Comparison of ENCODE assay signal across 9 cellular contexts in genomic region chr11:93236741-93237675, GRCh38. TPM values are rescaled to one million over a fixed set of nuclear protein-coding genes. Genes with fewer than 3 reads are reported as not detected.
DNase-seq lines count a peak whose midpoint lies in the region; ATAC-seq, FAIRE-seq and TF ChIP-seq lines count a peak whose summit lies in the region.
"Had no signal": no experiment of that assay in that cellular context is flagged by ENCODE, and none has a peak within 500 bp of the region (broad histone marks: within the 10 kb centered on the region; RNA-seq: fewer than 3 reads in every experiment).

No MANE protein-coding gene starts in this region.

- no peak overlapping the region for H2AFZ ChIP-seq in HCT116 (ENCODE audit: low read depth, low read length, poor library complexity, severe bottlenecking)

- POLR2A ChIA-PET in activated CD4-positive, alpha-beta T cell treated with anti-CD3 and anti-CD28 coated beads, Interleukin-2, amount 10 ng/mL, durations not matched to agents 7 days and 5 days (lab: Charles Lee), result no interaction called here
- POLR2A ChIA-PET in HCT116 (lab: Charles Lee), result interaction anchor here (0.9 to 1.2 kb wide), 2 partner anchors 503 to 504 kb away, joined by 4 to 6 read pairs; partner anchors contain the start of genes C11orf54 and TAF1D

- H3K27ac Mint-ChIP-seq in activated CD4-positive, alpha-beta T cell treated with anti-CD3 and anti-CD28 coated beads, Interleukin-2, amount 10 ng/mL, durations not matched to agents 7 days and 5 days, result no peak overlapping the region

- no peaks in the 10 kb centered on the region for H3K9me3 Mint-ChIP-seq in activated CD4-positive, alpha-beta T cell treated with anti-CD3 and anti-CD28 coated beads, Interleukin-2, amount 10 ng/mL, durations not matched to agents 7 days and 5 days

- intact Hi-C loops in HCT116 (cut with micrococcal nuclease), result loop anchor here (10.0 kb wide), 1 partner anchor 488 kb away; no protein-coding TSS in a partner anchor
- intact Hi-C loops in sigmoid colon (cut with DNase I), result loop anchor here (5.0 kb wide), 1 partner anchor 295 kb away; no protein-coding TSS in a partner anchor

- H3K79me2 ChIP-seq in HCT116 (ENCODE audit: insufficient read depth, low read length), result no peaks in the 10 kb centered on the region

- H4K20me1 ChIP-seq in HCT116 (ENCODE audit: insufficient read depth), result no peaks in the 10 kb centered on the region

- WGBS in sigmoid colon, 2 donors, result 21 to 46% methylated on average over 10 of the region's 10 CpGs

- ATAC-seq in HCT116, result peak; percentile 82

- no peaks in the 10 kb centered on the region for H3K36me3 Mint-ChIP-seq in activated CD4-positive, alpha-beta T cell treated with anti-CD3 and anti-CD28 coated beads, Interleukin-2, amount 10 ng/mL, durations not matched to agents 7 days and 5 days (ENCODE audit: low read depth)

- CTCF ChIA-PET in activated CD4-positive, alpha-beta T cell treated with anti-CD3 and anti-CD28 coated beads, Interleukin-2, amount 10 ng/mL, durations not matched to agents 7 days and 5 days (lab: Charles Lee), result interaction anchor here (1.0 kb wide), 1 partner anchor 295 kb away, joined by 4 read pairs; no protein-coding TSS in a partner anchor
- CTCF ChIA-PET in HCT116 (lab: Charles Lee), result interaction anchor here (1.0 to 3.5 kb wide), 7 partner anchors 12 to 1268 kb away, joined by 3 to 27 read pairs (median 5); no protein-coding TSS in a partner anchor

- H3K4me3 ChIP-seq in HCT116 (replicated peaks in 1 of 2; ENCODE audit: low read depth in 1 of 2, low read length in 2 of 2), result no peak overlapping the region
- no peak overlapping the region for H3K4me3 ChIP-seq in adipocyte (ENCODE audit: low read length)
- H3K4me3 ChIP-seq in sigmoid colon, result no peak overlapping the region

- H3K36me3 ChIP-seq in HCT116 (ENCODE audit: control insufficient read depth in 1 of 2, insufficient read depth in 2 of 2, low read length in 2 of 2) (no peaks in the 10 kb centered on the region), adipocyte (ENCODE audit: control insufficient read depth, insufficient read depth, low read length, severe bottlenecking) (no peaks in the 10 kb centered on the region), sigmoid colon (no peaks in the 10 kb centered on the region)

- peaks cover 0 to 5% of the 10 kb centered on the region in 2 experiments; a peak in 1 of 4 replicates for H3K4me1 ChIP-seq in HCT116 (ENCODE audit: control insufficient read depth in 1 of 2, insufficient read depth in 2 of 2, low read length in 2 of 2)
- H3K4me1 ChIP-seq in adipocyte (ENCODE audit: control insufficient read depth, insufficient read depth, low read length), result no peaks in the 10 kb centered on the region
- no peaks in the 10 kb centered on the region for H3K4me1 ChIP-seq in sigmoid colon

- FAIRE-seq in islet of Langerhans (lab: Jason Lieb, UNC), result peak; percentile 84
- FAIRE-seq: colon had no signal

- H3K27me3 Mint-ChIP-seq in activated CD4-positive, alpha-beta T cell treated with anti-CD3 and anti-CD28 coated beads, Interleukin-2, amount 10 ng/mL, durations not matched to agents 7 days and 5 days, result peaks cover 38% of the 10 kb centered on the region

- no peaks in the 10 kb centered on the region for H3K4me1 Mint-ChIP-seq in activated CD4-positive, alpha-beta T cell treated with anti-CD3 and anti-CD28 coated beads, Interleukin-2, amount 10 ng/mL, durations not matched to agents 7 days and 5 days

- no peak overlapping the region for H3K4me2 ChIP-seq in HCT116 (ENCODE audit: low read length)

- H3K9ac ChIP-seq in HCT116 (ENCODE audit: low read length) (no peak overlapping the region), adipocyte (ENCODE audit: low read length) (no peak overlapping the region)

- no peak for TF ChIP-seq POLR2A in HCT116 (IDR thresholded peaks at IDR 0.05; ENCODE audit: borderline replicate concordance, extremely low read depth, insufficient read depth, insufficient read length)
- no peak for TF ChIP-seq POLR2A in sigmoid colon (IDR thresholded peaks at IDR 0.05)

- RAD21 ChIA-PET in HCT116 (lab: Charles Lee; ENCODE audit: low non-redundant PET in 1 of 2, low total read pairs in 2 of 2, uncharacterized antibody in 2 of 2, unreplicated experiment in 2 of 2), result no interaction called here

- peak; percentile 56 for TF ChIP-seq RAD21 in HCT116 (IDR thresholded peaks at IDR 0.05; ENCODE audit: low read depth)

- TF ChIP-seq EP300 in sigmoid colon (IDR thresholded peaks at IDR 0.05), result no peak

- H3K27ac ChIP-seq in HCT116 (ENCODE audit: low read depth, low read length), result no peak overlapping the region
- H3K27ac ChIP-seq in sigmoid colon, result no peak overlapping the region

- peak; percentile 27 for DNase-seq in activated CD4-positive, alpha-beta T cell treated with anti-CD3 and anti-CD28 coated beads, Interleukin-2, amount 10 ng/mL, durations not matched to agents 7 days and 5 days
- no peak for DNase-seq in activated CD4-positive, alpha-beta T cell treated with anti-CD3 and anti-CD28 coated beads, Interleukin-2, amount 50 U/mL, for 1 hour
- DNase-seq in HCT116 (ENCODE audit: low read depth, low spot score), result peak; percentile 34
- DNase-seq in NAMALWA (ENCODE audit: low spot score), result peak; percentile 60
- DNase-seq in adipocyte (ENCODE audit: low read depth), result peak; percentile 64
- DNase-seq in 8988T, result no peak
- DNase-seq in sigmoid colon, result no peak

- TF ChIP-seq CTCF in HCT116 (IDR thresholded peaks at IDR 0.05 in 2 of 3, conservative IDR thresholded peaks at IDR 0.05 in 1 of 3; ENCODE audit: borderline replicate concordance in 1 of 3, insufficient read depth in 1 of 3, low read depth in 2 of 3, low read length in 2 of 3) (peak; percentile 46 to 60 (median 59); a peak in 5 of 6 replicates), sigmoid colon (IDR thresholded peaks at IDR 0.05) (peak in 1 of 4 experiments; percentile 49)

- H3K9me3 ChIP-seq in HCT116 (ENCODE audit: control insufficient read depth in 1 of 2, insufficient read depth in 1 of 2, low read depth in 1 of 2, low read length in 2 of 2) (no peaks in the 10 kb centered on the region), adipocyte (ENCODE audit: control insufficient read depth, low read length) (no peaks in the 10 kb centered on the region), sigmoid colon (no peaks in the 10 kb centered on the region)

- H3K27me3 ChIP-seq in HCT116 (ENCODE audit: insufficient read depth, low read length) (peaks cover 21% of the 10 kb centered on the region; the same call in 1 of the 2 replicates), adipocyte (replicated peaks; ENCODE audit: control insufficient read depth, insufficient read depth, low read length) (peaks cover 37% of the 10 kb centered on the region), sigmoid colon (peaks cover 0 to 6% (median 0%) of the 10 kb centered on the region in 3 donors)

- H3K9me2 ChIP-seq in HCT116 (ENCODE audit: insufficient read depth), result no peaks in the 10 kb centered on the region

- BruUV-seq in HCT116 (replicated peaks; lab: Mats Ljungman, UMichigan), result no TSS peak

- H3K4me3 Mint-ChIP-seq in activated CD4-positive, alpha-beta T cell treated with anti-CD3 and anti-CD28 coated beads, Interleukin-2, amount 10 ng/mL, durations not matched to agents 7 days and 5 days, result no peak overlapping the region

TF ChIP-seq in HCT116, 20 proteins besides CTCF, POLR2A, EP300 and RAD21:
- TF ChIP-seq CEBPB (IDR thresholded peaks at IDR 0.05; ENCODE audit: low read depth) (no peak), YY1 (IDR thresholded peaks at IDR 0.05; ENCODE audit: extremely low read depth, insufficient replicate concordance, low read depth, low read length) (no peak), ZBTB33 (IDR thresholded peaks at IDR 0.05; ENCODE audit: extremely low read depth, insufficient replicate concordance, low read length) (no peak), EZH2phosphoT487 (IDR thresholded peaks at IDR 0.05; ENCODE audit: borderline replicate concordance) (no peak)

RNA-seq across cellular contexts. Expression of gene SLC36A4, which starts 39.2 kb away (rescaled TPM):
- 10 to 100 TPM; 10.8 to 11.4 TPM for total RNA-seq in activated CD4-positive, alpha-beta T cell treated with anti-CD3 and anti-CD28 coated beads, Interleukin-2, amount 10 ng/mL, durations not matched to agents 7 days and 5 days
- total RNA-seq in HCT116 (2021; ENCODE audit: unreplicated experiment) (21.1 TPM), sigmoid colon (10 to 100 TPM; 14.6 to 17.7 (median 16.4) TPM)
- 13.2 and 13.5 TPM in 2 replicates for polyA plus RNA-seq in HCT116 (2012)
- 1 to 10 TPM; 4.2 to 5.0 (median 4.4) TPM for polyA plus RNA-seq in sigmoid colon

Comparison
In these comparisons a context has a peak if more than half of its experiments do, and no peak if none do; other contexts are left out.
1. DNase-seq: peak in activated CD4-positive, alpha-beta T cell treated with anti-CD3 and anti-CD28 coated beads, Interleukin-2, amount 10 ng/mL, durations not matched to agents 7 days and 5 days (single experiment), HCT116 (single experiment), NAMALWA (single experiment) and adipocyte (single experiment); none in activated CD4-positive, alpha-beta T cell treated with anti-CD3 and anti-CD28 coated beads, Interleukin-2, amount 50 U/mL, for 1 hour (single experiment), 8988T (single experiment) and sigmoid colon (single experiment).